ENCODE assay signal across 2 cellular contexts in genomic region chr11:27211370-27212127, GRCh38.
TF ChIP-seq lines count a peak whose summit lies in the region.

No MANE protein-coding gene starts in this region.

TF ChIP-seq in IMR-90, 13 proteins besides CTCF, POLR2A, EP300 and RAD21 (continued from another document):
- TF ChIP-seq RFX5 (IDR thresholded peaks at IDR 0.05; ENCODE audit: low read depth, low read length) (no peak), BHLHE40 (IDR thresholded peaks at IDR 0.05; ENCODE audit: low read depth, low read length) (no peak), RCOR1 (IDR thresholded peaks at IDR 0.05; ENCODE audit: insufficient replicate concordance, low read length) (no peak), MXI1 (IDR thresholded peaks at IDR 0.05; ENCODE audit: borderline replicate concordance, low read depth, low read length) (no peak), ELK1 (IDR thresholded peaks at IDR 0.05; ENCODE audit: borderline replicate concordance, low read depth, low read length) (no peak), SMC3 (IDR thresholded peaks at IDR 0.05; ENCODE audit: low read depth, low read length) (no peak), NFE2L2 (IDR thresholded peaks at IDR 0.05; ENCODE audit: low read depth, low read length) (no peak), CEBPB (IDR thresholded peaks at IDR 0.05; ENCODE audit: low read depth, low read length) (no peak)

TF ChIP-seq in neural cell, 6 proteins besides CTCF, POLR2A, EP300 and RAD21 (continued from another document):
- TF ChIP-seq REST (IDR thresholded peaks at IDR 0.05; ENCODE audit: borderline replicate concordance), result no peak
